In genomic region chr6:119187596-119187995, GRCh38 we compare ENCODE assay signal across 24 cellular contexts.
"Had no signal": no experiment of that assay in that cellular context is flagged by ENCODE, and none has a peak within 500 bp of the region (broad histone marks: within the 10 kb centered on the region; RNA-seq: fewer than 3 reads in every experiment).

No MANE protein-coding gene starts in this region.

- ATAC-seq: activated CD8-positive, alpha-beta memory T cell treated with anti-CD3 and anti-CD28 coated beads, Interleukin-2, amount 10 ng/mL, durations not matched to agents 7 days and 5 days; PC-3 had no signal

- H3K4me1 Mint-ChIP-seq: activated B cell treated with CpG ODN at 0.5 μM for 24 hours; activated CD8-positive, alpha-beta memory T cell treated with anti-CD3 and anti-CD28 coated beads, Interleukin-2, amount 10 ng/mL, durations not matched to agents 7 days and 5 days; activated naive CD4-positive, alpha-beta T cell treated with anti-CD3 and anti-CD28 coated beads, Interleukin-2, amount 50 U/mL, for 24 hours had no signal

- DNase-seq: activated B cell treated with CpG ODN at 0.5 μM for 24 hours; activated CD4-positive, alpha-beta T cell treated with anti-CD3 and anti-CD28 coated beads for 1 hour; activated CD4-positive, alpha-beta T cell treated with anti-CD3 and anti-CD28 coated beads, Interleukin-2, amount 10 ng/mL, durations not matched to agents 24 days and 14 days; activated CD4-positive, alpha-beta T cell treated with anti-CD3 and anti-CD28 coated beads, Interleukin-2, amount 50 U/mL, for 48 hours; activated CD8-positive, alpha-beta memory T cell treated with anti-CD3 and anti-CD28 coated beads, Interleukin-2, amount 10 ng/mL, durations not matched to agents 7 days and 5 days; activated effector memory CD4-positive, alpha-beta T cell treated with Interleukin-2 at 50 U/mL for 16 hours; activated naive CD4-positive, alpha-beta T cell; activated T-cell treated with anti-CD3 and anti-CD28 coated beads, Interleukin-2, amount 50 U/mL, for 24 hours; aorta; caudate nucleus; KG1; NCI-H1092; NCI-H1417; NCI-H1694; NCI-H2029; NCI-H2107; NCI-H510A treated with DMSO at 0.1 percent for 48 hours; NCI-H69; PC-3; SHP77 treated with DMSO at 0.1 percent for 48 hours had no signal

- H3K9me3 Mint-ChIP-seq: activated B cell treated with CpG ODN at 0.5 μM for 24 hours; activated CD4-positive, alpha-beta T cell treated with anti-CD3 and anti-CD28 coated beads, Interleukin-2, amount 10 ng/mL, durations not matched to agents 24 days and 14 days; activated naive CD4-positive, alpha-beta T cell treated with anti-CD3 and anti-CD28 coated beads, Interleukin-2, amount 50 U/mL, for 24 hours; activated T-cell treated with anti-CD3 and anti-CD28 coated beads, Interleukin-2, amount 50 U/mL, for 24 hours; activated T-helper 1 cell treated with anti-CD3 and anti-CD28 coated beads, Interleukin-12 subunit alpha, Interleukin-12 subunit beta, Interleukin-2, Interleukin-4 antibody, amounts not matched to agents 30 ng/mL and 10 ng/mL and 1 ng/mL, durations not matched to agents 14 hours and 24 hours and 36 hours; T-helper 1 cell treated with Interleukin-12 subunit alpha and Interleukin-12 subunit beta and Interleukin-4 antibody, amounts not matched to agents 30 μg/mL and 1 μg/mL, for 36 hours had no signal

- H3K27ac ChIP-seq: breast epithelium had no signal

- H3K27me3 Mint-ChIP-seq: activated B cell treated with CpG ODN at 0.5 μM for 24 hours; activated CD4-positive, alpha-beta T cell treated with anti-CD3 and anti-CD28 coated beads, Interleukin-2, amount 10 ng/mL, durations not matched to agents 24 days and 14 days; activated CD8-positive, alpha-beta memory T cell treated with anti-CD3 and anti-CD28 coated beads, Interleukin-2, amount 10 ng/mL, durations not matched to agents 7 days and 5 days; activated naive CD4-positive, alpha-beta T cell treated with anti-CD3 and anti-CD28 coated beads, Interleukin-2, amount 50 U/mL, for 24 hours; activated T-cell treated with anti-CD3 and anti-CD28 coated beads, Interleukin-2, amount 50 U/mL, for 24 hours had no signal

- H3K4me3 Mint-ChIP-seq: activated B cell treated with CpG ODN at 0.5 μM for 24 hours; activated CD4-positive, alpha-beta T cell treated with anti-CD3 and anti-CD28 coated beads, Interleukin-2, amount 10 ng/mL, durations not matched to agents 24 days and 14 days; activated CD8-positive, alpha-beta memory T cell treated with anti-CD3 and anti-CD28 coated beads, Interleukin-2, amount 10 ng/mL, durations not matched to agents 7 days and 5 days; activated naive CD4-positive, alpha-beta T cell treated with anti-CD3 and anti-CD28 coated beads, Interleukin-2, amount 50 U/mL, for 24 hours; activated T-cell treated with anti-CD3 and anti-CD28 coated beads, Interleukin-2, amount 50 U/mL, for 24 hours; activated T-helper 1 cell treated with anti-CD3 and anti-CD28 coated beads, Interleukin-12 subunit alpha, Interleukin-12 subunit beta, Interleukin-2, Interleukin-4 antibody, amounts not matched to agents 30 ng/mL and 10 ng/mL and 1 ng/mL, durations not matched to agents 14 hours and 24 hours and 36 hours; T-helper 1 cell treated with Interleukin-12 subunit alpha and Interleukin-12 subunit beta and Interleukin-4 antibody, amounts not matched to agents 30 μg/mL and 1 μg/mL, for 36 hours had no signal

- H3K27ac Mint-ChIP-seq: activated B cell treated with CpG ODN at 0.5 μM for 24 hours; activated CD4-positive, alpha-beta T cell treated with anti-CD3 and anti-CD28 coated beads, Interleukin-2, amount 10 ng/mL, durations not matched to agents 24 days and 14 days; activated CD8-positive, alpha-beta memory T cell treated with anti-CD3 and anti-CD28 coated beads, Interleukin-2, amount 10 ng/mL, durations not matched to agents 7 days and 5 days; activated naive CD4-positive, alpha-beta T cell treated with anti-CD3 and anti-CD28 coated beads, Interleukin-2, amount 50 U/mL, for 24 hours; activated T-cell treated with anti-CD3 and anti-CD28 coated beads, Interleukin-2, amount 50 U/mL, for 24 hours; activated T-helper 1 cell treated with anti-CD3 and anti-CD28 coated beads, Interleukin-12 subunit alpha, Interleukin-12 subunit beta, Interleukin-2, Interleukin-4 antibody, amounts not matched to agents 30 ng/mL and 10 ng/mL and 1 ng/mL, durations not matched to agents 14 hours and 24 hours and 36 hours; T-helper 1 cell treated with Interleukin-12 subunit alpha and Interleukin-12 subunit beta and Interleukin-4 antibody, amounts not matched to agents 30 μg/mL and 1 μg/mL, for 36 hours had no signal
